Comparison of ENCODE assay signal across 11 cellular contexts in the genomic region with DNA sequence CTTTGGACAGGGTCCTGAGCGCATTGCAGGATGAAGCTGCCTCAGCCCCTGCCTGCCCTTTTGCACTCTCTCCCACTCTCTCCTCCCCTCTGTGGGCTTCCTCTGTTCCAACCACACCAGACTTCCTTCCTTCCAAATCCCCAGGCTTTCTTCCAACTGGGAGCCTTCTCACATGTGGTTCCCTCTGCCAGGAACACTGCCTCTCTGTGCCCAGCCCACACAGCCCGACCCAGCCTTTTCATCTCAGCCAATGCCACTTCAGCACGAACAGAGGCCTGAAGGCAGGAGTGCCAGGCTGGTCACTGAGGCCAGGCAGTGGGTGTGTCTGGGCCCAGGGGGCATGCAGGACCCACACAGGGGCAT. TPM values are rescaled to one million over a fixed set of nuclear protein-coding genes. Genes with fewer than 3 reads are reported as not detected.
A peak's percentile ranks its signal among the peaks of the same experiment; 100 is the strongest.
DNase-seq lines count a peak whose midpoint lies in the region; ATAC-seq and TF ChIP-seq lines count a peak whose summit lies in the region.
"Had no signal": no experiment of that assay in that cellular context is flagged by ENCODE, and none has a peak within 500 bp of the region (broad histone marks: within the 10 kb centered on the region; RNA-seq: fewer than 3 reads in every experiment).

No MANE protein-coding gene starts in this region.

- no peak overlapping the region for H3K4me3 ChIP-seq in gastroesophageal sphincter
- H3K4me3 ChIP-seq in vagina: no peak overlapping the region
- H3K4me3 ChIP-seq: SK-N-MC had no signal

- peak overlapping the region in 3 of 4 donors; percentile 46 to 65 (median 65) for H3K27ac ChIP-seq in gastroesophageal sphincter
- peak overlapping the region; percentile 68 for H3K27ac ChIP-seq in vagina
- H3K27ac ChIP-seq: SK-N-MC had no signal

- WGBS in gastroesophageal sphincter (ENCODE audit: low coverage in 1 of 2), 2 donors: 33 to 36% methylated on average over 1 to 2 of the region's 3 CpGs

- H3K4me1 ChIP-seq in gastroesophageal sphincter (peaks cover 0 to 89% (median 33%) of the 10 kb centered on the region in 3 donors), vagina (peaks cover 66% of the 10 kb centered on the region)

- DNase-seq in Right ventricle myocardium inferior (ENCODE audit: missing footprints) (no peak), cardiac septum (ENCODE audit: low spot score) (no peak), omental fat pad (ENCODE audit: low spot score) (no peak), vagina (ENCODE audit: extremely low spot score in 2 of 2) (no peak), kidney glomerular epithelial cell (lab: John Stamatoyannopoulos, UW) (no peak), NCI-H1930 (lab: John Stamatoyannopoulos, UW) (no peak)
- DNase-seq: activated CD4-positive, alpha-beta T cell treated with anti-CD3 and anti-CD28 coated beads, Interleukin-2, amount 10 ng/mL, durations not matched to agents 24 days and 14 days; activated naive CD8-positive, alpha-beta T cell treated with anti-CD3 and anti-CD28 coated beads for 36 hours had no signal

- H3K9me3 ChIP-seq in gastroesophageal sphincter (no peaks in the 10 kb centered on the region), vagina (no peaks in the 10 kb centered on the region)

- H3K36me3 ChIP-seq in gastroesophageal sphincter (peaks cover 0 to 59% of the 10 kb centered on the region in 2 donors), vagina (peaks cover 0 to 19% of the 10 kb centered on the region in 2 donors)

- no peak for TF ChIP-seq CTCF in gastroesophageal sphincter (IDR thresholded peaks at IDR 0.05)
- no peak for TF ChIP-seq CTCF in omental fat pad (IDR thresholded peaks at IDR 0.05)
- no peak for TF ChIP-seq CTCF in vagina (IDR thresholded peaks at IDR 0.05)

- intact Hi-C loops in Right ventricle myocardium inferior (cut with DNase I): no loop called here
- intact Hi-C loops in cardiac septum (cut with DNase I): loop anchor here (5.0 kb wide), 1 partner anchor 304 kb away; no protein-coding TSS in a partner anchor
- intact Hi-C loops in vagina (cut with DNase I): no loop called here

- no peaks in the 10 kb centered on the region for H3K27me3 ChIP-seq in gastroesophageal sphincter
- no peaks in the 10 kb centered on the region for H3K27me3 ChIP-seq in vagina

- TF ChIP-seq POLR2A in gastroesophageal sphincter (IDR thresholded peaks at IDR 0.05) (no peak), vagina (IDR thresholded peaks at IDR 0.05) (no peak)

- ATAC-seq in Right ventricle myocardium inferior (peak; percentile 75), gastroesophageal sphincter (peak; percentile 54), omental fat pad (ENCODE audit: low FRiP score) (peak; percentile 45), GM19023 (IDR thresholded peaks at IDR 0.05; ENCODE audit: unreplicated experiment) (no peak)

- TF ChIP-seq EP300 in gastroesophageal sphincter (IDR thresholded peaks at IDR 0.05): no peak

RNA-seq across cellular contexts. Expression of gene SELENON, which starts 5.9 kb away (rescaled TPM):
- total RNA-seq in Right ventricle myocardium inferior: 45.7 TPM
- 53.0 TPM for total RNA-seq in cardiac septum
- total RNA-seq in gastroesophageal sphincter: 10 to 100 TPM; 33.5 to 82.8 (median 39.4) TPM
- 10 to 100 TPM; 26.0 to 57.3 (median 53.6) TPM for total RNA-seq in omental fat pad
- total RNA-seq in vagina: 39.0 TPM

RNA-seq across cellular contexts. Expression of gene MTFR1L, which starts 13.9 kb away (rescaled TPM):
- total RNA-seq in Right ventricle myocardium inferior: 206 TPM
- 187 TPM for total RNA-seq in cardiac septum
- 100 to 1,000 TPM in 2 of 4 donors, 10 to 100 TPM in 2; 83.2 to 128 (median 101) TPM for total RNA-seq in gastroesophageal sphincter
- 10 to 100 TPM; 40.8 to 84.2 (median 61.3) TPM for total RNA-seq in omental fat pad
- 55.7 TPM for total RNA-seq in vagina

RNA-seq across cellular contexts. Expression of gene AUNIP, which starts 53.4 kb away (rescaled TPM):
- total RNA-seq in Right ventricle myocardium inferior (not detected), cardiac septum (not detected), gastroesophageal sphincter (1 to 10 TPM in 1 of 4 donors, under 1 TPM in 1, not detected in 2; 0.52 to 1.1 TPM), omental fat pad (not detected), vagina (1.5 TPM)
